Comparison of ENCODE assay signal across 6 cellular contexts in the genomic region with DNA sequence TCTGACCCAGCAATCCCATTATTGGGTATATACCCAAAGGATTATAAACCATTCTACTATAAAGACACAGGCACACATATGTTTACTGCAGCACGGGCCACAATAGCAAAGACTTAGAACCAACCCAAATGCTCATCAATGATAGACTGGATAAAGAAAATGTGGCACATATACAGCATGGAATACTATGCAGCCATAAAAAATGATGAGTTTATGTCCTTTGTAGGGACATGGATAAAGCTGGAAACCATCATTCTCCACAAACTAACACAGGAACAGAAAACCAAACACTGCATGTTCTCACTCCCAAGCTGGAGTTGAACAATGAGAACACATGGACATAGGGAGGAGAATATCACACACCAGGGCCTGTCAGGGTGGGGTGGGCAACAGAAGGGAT. TPM values are rescaled to one million over a fixed set of nuclear protein-coding genes. Genes with fewer than 3 reads are reported as not detected.
"Had no signal": no experiment of that assay in that cellular context is flagged by ENCODE, and none has a peak within 500 bp of the region (broad histone marks: within the 10 kb centered on the region; RNA-seq: fewer than 3 reads in every experiment).

No MANE protein-coding gene starts in this region.

RNA-seq across cellular contexts. Expression of gene PLAC8L1, which starts 16.1 kb away (rescaled TPM):
- total RNA-seq: ascending aorta, body of pancreas, breast epithelium, cardiac muscle cell, cardiac septum, cerebellum had no signal
